7 cellular contexts compared by ENCODE assay signal in the genomic region with DNA sequence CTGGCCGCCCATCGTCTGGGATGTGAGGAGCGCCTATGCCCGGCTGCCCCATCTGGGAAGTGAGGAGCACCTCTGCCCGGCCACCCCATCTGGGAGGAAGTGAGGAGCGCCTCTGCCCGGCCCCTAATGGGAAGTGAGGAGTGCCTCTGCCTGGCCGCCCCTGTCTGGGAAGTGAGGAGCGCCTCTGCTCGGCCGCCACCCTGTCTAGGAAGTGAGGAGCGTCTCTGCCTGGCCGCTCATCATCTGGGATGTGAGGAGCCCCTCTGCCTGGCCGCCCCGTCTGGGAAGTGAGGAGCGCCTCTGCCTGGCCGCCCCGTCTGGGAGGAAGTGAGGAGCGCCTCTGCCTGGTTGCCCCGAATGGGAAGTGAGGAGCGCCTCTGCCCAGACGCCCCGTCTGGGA. TPM values are rescaled to one million over a fixed set of nuclear protein-coding genes. Genes with fewer than 3 reads are reported as not detected.
"Had no signal": no experiment of that assay in that cellular context is flagged by ENCODE, and none has a peak within 500 bp of the region (broad histone marks: within the 10 kb centered on the region; RNA-seq: fewer than 3 reads in every experiment).

No MANE protein-coding gene starts in this region.

RNA-seq across cellular contexts. Expression of a gene that starts 42.4 kb away (rescaled TPM):
- total RNA-seq: GM23248, H4, H7, HepG2, HFFc6, HT1080 had no signal
- polyA plus RNA-seq: GM23248, HepG2, IgD-negative memory B cell had no signal

RNA-seq across cellular contexts. Expression of a gene that starts 57.3 kb away (rescaled TPM):
- total RNA-seq: GM23248, H4, H7, HFFc6, HT1080 had no signal
- polyA plus RNA-seq: GM23248, HepG2 had no signal
